ENCODE assay signal across 9 cellular contexts in genomic region chrX:69285401-69285871, GRCh38.
DNase-seq lines count a peak whose midpoint lies in the region; ATAC-seq and TF ChIP-seq lines count a peak whose summit lies in the region.
"Had no signal": no experiment of that assay in that cellular context is flagged by ENCODE, and none has a peak within 500 bp of the region (broad histone marks: within the 10 kb centered on the region; RNA-seq: fewer than 3 reads in every experiment).

No MANE protein-coding gene starts in this region.

- peaks cover 37% of the 10 kb centered on the region for H3K27me3 Mint-ChIP-seq in activated T-cell treated with anti-CD3 and anti-CD28 coated beads, Interleukin-2, amount 50 U/mL, for 72 hours (ENCODE audit: low read depth)
- H3K27me3 Mint-ChIP-seq in memory B cell: no peaks in the 10 kb centered on the region

- no peak overlapping the region for H3K27ac Mint-ChIP-seq in activated T-cell treated with anti-CD3 and anti-CD28 coated beads, Interleukin-2, amount 50 U/mL, for 72 hours
- no peak overlapping the region for H3K27ac Mint-ChIP-seq in memory B cell

- no peak for DNase-seq in activated T-cell treated with anti-CD3 and anti-CD28 coated beads, Interleukin-2, amount 50 U/mL, for 72 hours
- no peak for DNase-seq in activated T-cell treated with anti-CD3 and anti-CD28 coated beads, Interleukin-2, amount 50 U/mL, for 48 hours
- DNase-seq in choroid plexus epithelial cell (ENCODE audit: low read depth) (no peak), memory B cell (ENCODE audit: low spot score in 2 of 2) (no peak), ureter (ENCODE audit: low spot score) (peak; percentile 71), NCI-H748 (lab: John Stamatoyannopoulos, UW; ENCODE audit: unreplicated experiment) (no peak), NCI-H1436 treated with DMSO at 0.1 percent for 48 hours (lab: John Stamatoyannopoulos, UW) (no peak)
- DNase-seq: DMS 273 treated with DMSO at 0.1 percent for 48 hours had no signal

- no peaks in the 10 kb centered on the region for H3K9me3 Mint-ChIP-seq in activated T-cell treated with anti-CD3 and anti-CD28 coated beads, Interleukin-2, amount 50 U/mL, for 72 hours
- no peaks in the 10 kb centered on the region for H3K9me3 Mint-ChIP-seq in memory B cell

- no peaks in the 10 kb centered on the region for H3K36me3 Mint-ChIP-seq in activated T-cell treated with anti-CD3 and anti-CD28 coated beads, Interleukin-2, amount 50 U/mL, for 72 hours (ENCODE audit: insufficient read depth in 2 of 2)
- no peaks in the 10 kb centered on the region for H3K36me3 Mint-ChIP-seq in memory B cell

- no peak for ATAC-seq in activated T-cell treated with anti-CD3 and anti-CD28 coated beads, Interleukin-2, amount 50 U/mL, for 72 hours (replicated peaks in 1 of 2)
- ATAC-seq in memory B cell (ENCODE audit: low read depth) (no peak), HG02610 (IDR thresholded peaks at IDR 0.05; ENCODE audit: unreplicated experiment) (no peak)

- peak overlapping the region; percentile 22 to 44 for H3K4me3 Mint-ChIP-seq in activated T-cell treated with anti-CD3 and anti-CD28 coated beads, Interleukin-2, amount 50 U/mL, for 72 hours
- peak overlapping the region; percentile 64 for H3K4me3 Mint-ChIP-seq in memory B cell

- H3K4me3 ChIP-seq in choroid plexus epithelial cell (ENCODE audit: low read depth, low read length): peak overlapping the region; percentile 53

- H3K4me1 Mint-ChIP-seq in activated T-cell treated with anti-CD3 and anti-CD28 coated beads, Interleukin-2, amount 50 U/mL, for 72 hours (ENCODE audit: low read depth): no peaks in the 10 kb centered on the region
- peaks cover 4% of the 10 kb centered on the region for H3K4me1 Mint-ChIP-seq in memory B cell

- TF ChIP-seq CTCF in choroid plexus epithelial cell (conservative IDR thresholded peaks at IDR 0.05; ENCODE audit: low read depth, low read length): no peak
